In the genomic region with DNA sequence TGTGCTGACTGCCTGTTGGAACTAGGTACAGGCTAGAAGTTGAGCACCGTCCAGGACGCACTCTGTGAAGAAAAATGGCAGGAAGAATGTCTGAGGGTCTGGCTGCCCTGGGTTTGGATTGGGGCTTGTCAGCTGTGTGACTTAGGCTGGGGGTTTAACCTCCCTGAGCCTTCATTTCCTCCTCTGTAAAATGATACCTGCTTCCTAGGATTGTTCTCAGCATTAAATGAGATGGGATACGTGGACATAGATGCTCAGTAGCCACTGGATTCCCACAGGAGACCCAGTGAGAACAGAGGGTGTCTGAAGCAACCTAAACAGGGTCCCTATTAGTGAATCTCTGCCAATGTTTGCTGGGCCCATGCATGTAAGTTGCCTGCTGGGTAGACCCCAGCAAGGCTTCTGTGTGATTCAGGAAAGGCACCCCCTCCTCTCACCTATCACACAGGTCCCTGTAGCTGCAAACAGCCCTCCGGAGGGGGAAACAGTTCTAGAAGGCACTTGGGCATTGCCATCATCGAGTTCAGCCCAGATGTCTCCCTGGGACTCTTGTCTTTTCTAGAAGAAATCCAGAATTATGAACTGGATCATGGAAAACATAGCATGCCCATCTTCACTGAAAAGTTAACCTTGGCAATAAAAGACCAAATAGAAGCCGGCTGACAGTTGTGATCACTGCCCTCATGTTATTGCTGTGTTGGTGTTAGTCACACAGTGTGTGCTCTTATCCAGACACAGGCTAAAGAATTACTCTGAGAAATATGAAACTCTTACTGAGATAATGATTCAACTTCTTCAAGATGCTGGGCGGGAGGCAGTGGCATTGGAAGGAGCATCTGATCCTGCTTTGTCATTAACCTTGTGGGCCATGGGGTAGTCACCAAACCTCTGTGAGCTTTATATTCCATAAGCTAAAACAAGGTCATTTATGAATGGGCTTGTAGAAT, we compare ENCODE assay signal across 11 cellular contexts.
A peak's percentile ranks its signal among the peaks of the same experiment; 100 is the strongest.
DNase-seq lines count a peak whose midpoint lies in the region; ATAC-seq and FAIRE-seq lines count a peak whose summit lies in the region.
"Had no signal": no experiment of that assay in that cellular context is flagged by ENCODE, and none has a peak within 500 bp of the region (broad histone marks: within the 10 kb centered on the region; RNA-seq: fewer than 3 reads in every experiment).

No MANE protein-coding gene starts in this region.

- H3K4me3 Mint-ChIP-seq in activated naive CD8-positive, alpha-beta T cell treated with anti-CD3 and anti-CD28 coated beads, Interleukin-2, amount 50 U/mL, for 24 hours, result no peak overlapping the region
- H3K4me3 Mint-ChIP-seq in activated naive CD8-positive, alpha-beta T cell treated with anti-CD3 and anti-CD28 coated beads for 36 hours, result no peak overlapping the region
- no peak overlapping the region for H3K4me3 Mint-ChIP-seq in naive thymus-derived CD4-positive, alpha-beta T cell

- peak; percentile 71 for FAIRE-seq in urothelium cell line (lab: Jason Lieb, UNC)

- H3K36me3 Mint-ChIP-seq in activated naive CD8-positive, alpha-beta T cell treated with anti-CD3 and anti-CD28 coated beads, Interleukin-2, amount 50 U/mL, for 24 hours (ENCODE audit: low read depth), result no peaks in the 10 kb centered on the region
- no peaks in the 10 kb centered on the region for H3K36me3 Mint-ChIP-seq in activated naive CD8-positive, alpha-beta T cell treated with anti-CD3 and anti-CD28 coated beads for 36 hours
- no peaks in the 10 kb centered on the region for H3K36me3 Mint-ChIP-seq in naive thymus-derived CD4-positive, alpha-beta T cell
- H3K36me3 Mint-ChIP-seq: stimulated activated naive B cell treated with anti-CD40 and anti-IgM and Interleukin-4, amounts not matched to agents 10 μg/mL and 1 μg/mL and 100 μg/mL, for 72 hours had no signal

- H3K4me3 ChIP-seq in naive thymus-derived CD4-positive, alpha-beta T cell (ENCODE audit: low read length), result no peak overlapping the region
- H3K4me3 ChIP-seq: right lobe of liver had no signal

- intact Hi-C loops in naive thymus-derived CD4-positive, alpha-beta T cell (cut with micrococcal nuclease), result loop anchor here in 1 of 2 donors (1.0 kb wide), 1 partner anchor 25 kb away; no protein-coding TSS in a partner anchor

- DNase-seq in activated naive CD8-positive, alpha-beta T cell treated with anti-CD3 and anti-CD28 coated beads, Interleukin-2, amount 50 U/mL, for 24 hours, result no peak
- no peak for DNase-seq in activated naive CD8-positive, alpha-beta T cell treated with anti-CD3 and anti-CD28 coated beads for 36 hours
- DNase-seq in amniotic epithelial cell (ENCODE audit: low read depth), result peak; percentile 66
- peak; percentile 75 for DNase-seq in iris pigment epithelial cell (ENCODE audit: low read depth)
- no peak for DNase-seq in urothelium cell line (ENCODE audit: low spot score)
- no peak for DNase-seq in NCI-H510A treated with DMSO at 0.1 percent for 48 hours (lab: John Stamatoyannopoulos, UW)
- DNase-seq in naive thymus-derived CD4-positive, alpha-beta T cell, result no peak
- DNase-seq: NCI-H187 treated with DMSO at 0.1 percent for 48 hours had no signal

- POLR2A ChIA-PET in naive thymus-derived CD4-positive, alpha-beta T cell (lab: Charles Lee), result no interaction called here

- peak; percentile 40 for ATAC-seq in activated naive CD8-positive, alpha-beta T cell treated with anti-CD3 and anti-CD28 coated beads, Interleukin-2, amount 50 U/mL, for 24 hours
- no peak for ATAC-seq in GM21447 (IDR thresholded peaks at IDR 0.05; ENCODE audit: unreplicated experiment)
- no peak for ATAC-seq in naive thymus-derived CD4-positive, alpha-beta T cell

- H3K4me1 ChIP-seq in naive thymus-derived CD4-positive, alpha-beta T cell (ENCODE audit: control insufficient read depth in 2 of 2, insufficient read depth in 2 of 2, low read length in 2 of 2), result no peaks in the 10 kb centered on the region

- no peaks in the 10 kb centered on the region for H3K9me3 ChIP-seq in naive thymus-derived CD4-positive, alpha-beta T cell (ENCODE audit: control insufficient read depth in 2 of 3, low read length in 3 of 3)
- H3K9me3 ChIP-seq: right lobe of liver had no signal

- no peaks in the 10 kb centered on the region for H3K36me3 ChIP-seq in naive thymus-derived CD4-positive, alpha-beta T cell (ENCODE audit: control insufficient read depth in 2 of 3, insufficient read depth in 3 of 3, low read length in 3 of 3)
- H3K36me3 ChIP-seq: right lobe of liver had no signal

- no peak overlapping the region for H3K27ac Mint-ChIP-seq in activated naive CD8-positive, alpha-beta T cell treated with anti-CD3 and anti-CD28 coated beads, Interleukin-2, amount 50 U/mL, for 24 hours
- no peak overlapping the region for H3K27ac Mint-ChIP-seq in activated naive CD8-positive, alpha-beta T cell treated with anti-CD3 and anti-CD28 coated beads for 36 hours
- H3K27ac Mint-ChIP-seq in naive thymus-derived CD4-positive, alpha-beta T cell, result no peak overlapping the region
- H3K27ac Mint-ChIP-seq: stimulated activated naive B cell treated with anti-CD40 and anti-IgM and Interleukin-4, amounts not matched to agents 10 μg/mL and 1 μg/mL and 100 μg/mL, for 72 hours had no signal

- no peak overlapping the region for H3K27ac ChIP-seq in naive thymus-derived CD4-positive, alpha-beta T cell (ENCODE audit: low read depth, low read length)
- H3K27ac ChIP-seq: right lobe of liver had no signal

- no peaks in the 10 kb centered on the region for H3K9me3 Mint-ChIP-seq in activated naive CD8-positive, alpha-beta T cell treated with anti-CD3 and anti-CD28 coated beads, Interleukin-2, amount 50 U/mL, for 24 hours
- no peaks in the 10 kb centered on the region for H3K9me3 Mint-ChIP-seq in activated naive CD8-positive, alpha-beta T cell treated with anti-CD3 and anti-CD28 coated beads for 36 hours
- no peaks in the 10 kb centered on the region for H3K9me3 Mint-ChIP-seq in naive thymus-derived CD4-positive, alpha-beta T cell
- H3K9me3 Mint-ChIP-seq: stimulated activated naive B cell treated with anti-CD40 and anti-IgM and Interleukin-4, amounts not matched to agents 10 μg/mL and 1 μg/mL and 100 μg/mL, for 72 hours had no signal

- H3K27me3 ChIP-seq in naive thymus-derived CD4-positive, alpha-beta T cell (ENCODE audit: control insufficient read depth in 2 of 2, insufficient read depth in 2 of 2, low read length in 2 of 2), result peaks cover 0 to 4% of the 10 kb centered on the region in 2 donors
- H3K27me3 ChIP-seq: right lobe of liver had no signal

- H3K27me3 Mint-ChIP-seq in activated naive CD8-positive, alpha-beta T cell treated with anti-CD3 and anti-CD28 coated beads, Interleukin-2, amount 50 U/mL, for 24 hours, result peaks cover 30% of the 10 kb centered on the region
- H3K27me3 Mint-ChIP-seq in activated naive CD8-positive, alpha-beta T cell treated with anti-CD3 and anti-CD28 coated beads for 36 hours, result peaks cover 46% of the 10 kb centered on the region
- peaks cover 32 to 50% (median 43%) of the 10 kb centered on the region in 5 donors for H3K27me3 Mint-ChIP-seq in naive thymus-derived CD4-positive, alpha-beta T cell

- CTCF ChIA-PET in naive thymus-derived CD4-positive, alpha-beta T cell (lab: Charles Lee), result no interaction called here

- no peaks in the 10 kb centered on the region for H3K4me1 Mint-ChIP-seq in activated naive CD8-positive, alpha-beta T cell treated with anti-CD3 and anti-CD28 coated beads, Interleukin-2, amount 50 U/mL, for 24 hours
- peaks cover 7% of the 10 kb centered on the region for H3K4me1 Mint-ChIP-seq in activated naive CD8-positive, alpha-beta T cell treated with anti-CD3 and anti-CD28 coated beads for 36 hours
- H3K4me1 Mint-ChIP-seq in naive thymus-derived CD4-positive, alpha-beta T cell, result peaks cover 0 to 11% (median 0%) of the 10 kb centered on the region in 7 donors

Comparison
In these comparisons a context has a peak if more than half of its experiments do, and no peak if none do; other contexts are left out.
1. DNase-seq: peak in amniotic epithelial cell (single experiment) and iris pigment epithelial cell (single experiment); none in activated naive CD8-positive, alpha-beta T cell treated with anti-CD3 and anti-CD28 coated beads, Interleukin-2, amount 50 U/mL, for 24 hours (single experiment), activated naive CD8-positive, alpha-beta T cell treated with anti-CD3 and anti-CD28 coated beads for 36 hours (single experiment), urothelium cell line (single experiment), NCI-H510A treated with DMSO at 0.1 percent for 48 hours (single experiment) and naive thymus-derived CD4-positive, alpha-beta T cell (0 of 9).